In genomic region chr3:60890226-60890625, GRCh38 we compare ENCODE assay signal across 19 cellular contexts.
"Had no signal": no experiment of that assay in that cellular context is flagged by ENCODE, and none has a peak within 500 bp of the region (broad histone marks: within the 10 kb centered on the region; RNA-seq: fewer than 3 reads in every experiment).

No MANE protein-coding gene starts in this region.

- H3K27me3 ChIP-seq: esophagus squamous epithelium, gastroesophageal sphincter, neutrophil, right atrium auricular region, sigmoid colon had no signal

- H3K4me3 ChIP-seq: esophagus squamous epithelium, gastroesophageal sphincter, right atrium auricular region, sigmoid colon, skin epidermis, thoracic aorta had no signal

- H3K36me3 ChIP-seq: esophagus squamous epithelium, gastroesophageal sphincter, neutrophil, right atrium auricular region, sigmoid colon, thoracic aorta had no signal

- H3K27ac ChIP-seq: esophagus squamous epithelium, gastroesophageal sphincter, neutrophil, right atrium auricular region, sigmoid colon, skin epidermis, thoracic aorta had no signal

- DNase-seq: cerebellar nuclear complex; effector CD8-positive, alpha-beta T cell; esophagus squamous epithelium; foreskin fibroblast; glutamatergic neuron; immature natural killer cell; naive thymus-derived CD8-positive, alpha-beta T cell; posterior cingulate gyrus; sigmoid colon; stimulated activated CD4-positive, alpha-beta T cell treated with anti-CD3 and anti-CD28 coated beads, Interleukin-2, amount 100 ng/mL, for 24 hours; stimulated activated CD4-positive, alpha-beta T cell treated with anti-CD3 and anti-CD28 coated beads, Interleukin-4, amount 100 ng/mL, for 4 hours; stimulated activated naive B cell treated with anti-CD40 and anti-IgM and Interleukin-4, amounts not matched to agents 10 μg/mL and 1 μg/mL and 100 μg/mL, for 72 hours; stimulated activated naive CD8-positive, alpha-beta T cell treated with anti-CD3 and anti-CD28 coated beads, Interleukin-15, amount 100 ng/mL, for 72 hours; trophoblast cell had no signal

- H3K9me3 ChIP-seq: esophagus squamous epithelium, gastroesophageal sphincter, neutrophil, right atrium auricular region, sigmoid colon, thoracic aorta had no signal

- H3K4me1 ChIP-seq: gastroesophageal sphincter, right atrium auricular region, sigmoid colon had no signal
